Comparison of ENCODE assay signal across 17 cellular contexts in genomic region chr17:66663041-66663494, GRCh38.
DNase-seq lines count a peak whose midpoint lies in the region; ATAC-seq, FAIRE-seq and TF ChIP-seq lines count a peak whose summit lies in the region.
"Had no signal": no experiment of that assay in that cellular context is flagged by ENCODE, and none has a peak within 500 bp of the region (broad histone marks: within the 10 kb centered on the region; RNA-seq: fewer than 3 reads in every experiment).

No MANE protein-coding gene starts in this region.

- H3K9me3 ChIP-seq in BLaER1 (peaks cover 3% of the 10 kb centered on the region; the same call in 1 of the 2 replicates), T-helper 17 cell (ENCODE audit: control insufficient read depth, low read length, poor library complexity, severe bottlenecking) (no peaks in the 10 kb centered on the region), pancreas (no peaks in the 10 kb centered on the region)
- H3K9me3 ChIP-seq: SJSA1 had no signal

- H3K27ac ChIP-seq in 22Rv1, result peak overlapping the region; percentile 87
- H3K27ac ChIP-seq in BLaER1, result peak overlapping the region; percentile 21; the same call in 1 of the 2 replicates
- no peak overlapping the region for H3K27ac ChIP-seq in pancreas
- H3K27ac ChIP-seq: GM23248, SJSA1 had no signal

- H3K4me2 ChIP-seq in BLaER1, result peak overlapping the region; percentile 68

- no peak overlapping the region for H3K4me3 Mint-ChIP-seq in T-helper 17 cell
- H3K4me3 Mint-ChIP-seq: B cell had no signal

- ATAC-seq in T-helper 17 cell (no peak), pancreas (no peak)
- ATAC-seq: HCT116 had no signal

- H3K4me1 Mint-ChIP-seq in T-helper 17 cell, result peaks cover 35% of the 10 kb centered on the region
- H3K4me1 Mint-ChIP-seq: B cell had no signal

- H3K36me3 ChIP-seq in BLaER1 (no peaks in the 10 kb centered on the region), pancreas (no peaks in the 10 kb centered on the region)

- no peak overlapping the region for H3K9ac ChIP-seq in BLaER1
- H3K9ac ChIP-seq: GM23248 had no signal

- H3K4me3 ChIP-seq in BLaER1 (no peak overlapping the region), pancreas (no peak overlapping the region)
- H3K4me3 ChIP-seq: GM23248, SJSA1 had no signal

- no peaks in the 10 kb centered on the region for H4K20me1 ChIP-seq in BLaER1

- 81 to 86% methylated on average over 9 of the region's 9 CpGs for WGBS in pancreas, 2 donors

- H3K27me3 ChIP-seq in BLaER1, result no peaks in the 10 kb centered on the region; the same call in 1 of the 2 replicates
- no peaks in the 10 kb centered on the region for H3K27me3 ChIP-seq in pancreas
- H3K27me3 ChIP-seq: SJSA1 had no signal

- no peaks in the 10 kb centered on the region for H3K27me3 Mint-ChIP-seq in T-helper 17 cell

- no peak for TF ChIP-seq CTCF in 22Rv1 (IDR thresholded peaks at IDR 0.05)
- no peak for TF ChIP-seq CTCF in pancreas (IDR thresholded peaks at IDR 0.05)

- H3K27ac Mint-ChIP-seq in T-helper 17 cell, result peak overlapping the region; percentile 59
- H3K27ac Mint-ChIP-seq: B cell had no signal

- intact Hi-C loops in pancreas (cut with DNase I), result no loop called here

- FAIRE-seq in pancreas (lab: Jason Lieb, UNC), result no peak
- FAIRE-seq: GM12891, GM18507 had no signal

- H3K4me1 ChIP-seq in BLaER1 (peaks cover 25% of the 10 kb centered on the region), pancreas (no peaks in the 10 kb centered on the region)
- H3K4me1 ChIP-seq: SJSA1 had no signal

- no peak for DNase-seq in T-helper 17 cell
- peak; percentile 15 for DNase-seq in left kidney (ENCODE audit: low read depth, low spot score)
- no peak for DNase-seq in pancreas
- no peak for DNase-seq in T-helper 9 cell
- DNase-seq in NCI-H146 (lab: John Stamatoyannopoulos, UW), result no peak
- DNase-seq in D341Med (ENCODE audit: low spot score), result no peak
- DNase-seq: GF-D8, GM23248, NCI-H1930, NCI-H2171 treated with DMSO at 0.1 percent for 48 hours had no signal

- H3K36me3 Mint-ChIP-seq in T-helper 17 cell (ENCODE audit: low read depth), result no peaks in the 10 kb centered on the region

Comparison
In these comparisons a context has a peak if more than half of its experiments do, and no peak if none do; other contexts are left out.
1. H3K27ac ChIP-seq: peak in 22Rv1 (single experiment) and BLaER1 (single experiment); none in pancreas (0 of 4).